ENCODE assay signal across 1 cellular context in the genomic region with DNA sequence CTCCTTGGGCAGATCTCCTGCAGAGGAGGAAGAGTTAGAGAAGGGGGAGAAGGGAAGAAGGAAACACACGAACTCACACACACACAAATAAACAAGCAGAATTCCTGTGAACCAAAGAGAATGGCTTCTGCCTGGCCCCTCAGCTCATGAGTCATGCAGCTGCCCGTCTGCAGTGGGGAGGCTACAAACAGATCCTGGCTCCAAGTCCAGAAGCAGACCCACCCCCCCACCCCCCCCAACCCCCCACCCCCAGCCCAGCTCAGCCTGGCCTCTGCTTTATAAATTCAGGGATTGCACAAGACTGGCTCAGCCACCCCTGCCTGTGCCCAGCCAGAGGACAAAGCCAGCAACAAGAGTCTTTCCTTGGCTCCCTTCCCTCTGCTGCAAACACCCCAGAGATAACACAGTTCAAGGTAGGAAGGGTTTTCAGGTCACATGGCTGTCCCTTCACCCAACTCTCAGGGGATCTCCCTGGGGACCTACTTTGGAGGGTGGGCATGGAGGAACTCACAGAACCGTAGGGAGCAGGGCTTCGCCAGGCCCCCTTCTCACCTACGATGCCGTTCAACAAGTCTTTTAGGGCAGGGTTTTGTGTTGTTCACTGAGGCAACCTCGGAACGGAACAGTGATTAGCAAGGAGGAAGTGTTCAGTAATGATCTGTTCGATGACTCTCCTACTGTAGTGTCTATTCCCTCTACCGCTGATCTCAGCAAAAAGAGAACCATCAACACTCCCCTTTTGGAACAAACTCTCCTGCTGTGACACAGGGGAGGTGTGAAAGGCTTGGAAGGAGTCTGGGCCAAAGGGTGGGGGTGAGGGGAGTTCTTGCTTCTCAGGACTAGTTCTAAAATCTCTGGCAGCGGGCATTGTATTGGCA.
TF ChIP-seq lines count a peak whose summit lies in the region.

No MANE protein-coding gene starts in this region.

TF ChIP-seq in WTC11, 78 proteins besides CTCF, POLR2A, EP300 and RAD21 (continued from another document):
- TF ChIP-seq, protein P1, sequence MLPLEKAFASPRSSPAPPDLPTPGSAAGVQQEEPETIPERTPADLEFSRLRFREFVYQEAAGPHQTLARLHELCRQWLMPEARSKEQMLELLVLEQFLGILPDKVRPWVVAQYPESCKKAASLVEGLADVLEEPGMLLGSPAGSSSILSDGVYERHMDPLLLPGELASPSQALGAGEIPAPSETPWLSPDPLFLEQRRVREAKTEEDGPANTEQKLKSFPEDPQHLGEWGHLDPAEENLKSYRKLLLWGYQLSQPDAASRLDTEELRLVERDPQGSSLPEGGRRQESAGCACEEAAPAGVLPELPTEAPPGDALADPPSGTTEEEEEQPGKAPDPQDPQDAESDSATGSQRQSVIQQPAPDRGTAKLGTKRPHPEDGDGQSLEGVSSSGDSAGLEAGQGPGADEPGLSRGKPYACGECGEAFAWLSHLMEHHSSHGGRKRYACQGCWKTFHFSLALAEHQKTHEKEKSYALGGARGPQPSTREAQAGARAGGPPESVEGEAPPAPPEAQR (CRISPR knock-in tag; IDR thresholded peaks at IDR 0.05): no peak
- TF ChIP-seq, protein P2, sequence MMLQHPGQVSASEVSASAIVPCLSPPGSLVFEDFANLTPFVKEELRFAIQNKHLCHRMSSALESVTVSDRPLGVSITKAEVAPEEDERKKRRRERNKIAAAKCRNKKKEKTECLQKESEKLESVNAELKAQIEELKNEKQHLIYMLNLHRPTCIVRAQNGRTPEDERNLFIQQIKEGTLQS (CRISPR knock-in tag; conservative IDR thresholded peaks at IDR 0.05): no peak
- TF ChIP-seq ETV6 (CRISPR knock-in tag; IDR thresholded peaks at IDR 0.05) (no peak), JAZF1 (CRISPR knock-in tag; IDR thresholded peaks at IDR 0.05) (no peak), ZBTB21 (CRISPR knock-in tag; IDR thresholded peaks at IDR 0.05; ENCODE audit: borderline replicate concordance) (no peak), MYBL2 (CRISPR knock-in tag; IDR thresholded peaks at IDR 0.05) (no peak), ZNF219 (CRISPR knock-in tag; IDR thresholded peaks at IDR 0.05; ENCODE audit: borderline replicate concordance) (no peak)
